In the genomic region with DNA sequence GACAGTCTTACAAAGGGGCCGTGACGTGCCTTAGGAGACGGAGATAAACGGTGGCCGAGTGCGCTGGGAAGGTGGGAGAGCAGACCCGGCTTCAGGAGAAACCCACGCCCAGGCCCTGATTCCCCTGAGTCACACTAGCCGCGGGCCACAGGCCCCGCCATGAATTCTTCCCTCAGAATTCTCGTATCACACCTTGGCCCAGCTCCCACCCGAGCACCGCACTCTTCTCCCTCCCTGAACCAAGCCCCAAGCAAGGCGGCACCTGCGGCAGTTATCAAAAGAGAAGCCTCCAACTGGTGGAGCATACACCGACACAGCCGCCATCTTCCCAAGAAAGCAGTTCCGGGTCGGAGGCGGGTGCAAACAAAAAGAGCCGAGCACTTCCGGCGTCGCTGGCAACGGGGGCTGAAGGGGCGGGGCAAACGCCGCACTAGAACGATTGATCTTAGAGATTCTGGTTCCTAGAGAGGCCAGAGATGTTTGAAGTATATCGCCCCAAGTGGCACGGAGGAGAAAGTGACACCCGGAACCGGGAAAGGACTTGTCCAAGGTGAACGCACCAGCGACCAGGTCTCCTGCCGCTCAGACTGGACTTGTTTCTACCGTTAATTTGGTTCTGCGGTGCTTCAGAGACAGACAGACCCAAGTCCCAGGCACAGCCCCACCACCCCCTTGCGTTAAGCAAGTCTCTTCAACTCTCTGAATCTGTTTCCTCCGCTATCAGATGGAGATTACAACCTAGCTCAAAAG, we compare ENCODE assay signal across 8 cellular contexts. TPM values are rescaled to one million over a fixed set of nuclear protein-coding genes. Genes with fewer than 3 reads are reported as not detected.
DNase-seq lines count a peak whose midpoint lies in the region; ATAC-seq and TF ChIP-seq lines count a peak whose summit lies in the region.

A gene (minus strand): TSS at position 341 of the 750 bp plus-strand sequence. CDS start 17 bp downstream, at position 324.

- TF ChIP-seq CTCF in BE2C (IDR thresholded peaks at IDR 0.05; ENCODE audit: low read depth, low read length) (peak; percentile 86), coronary artery (IDR thresholded peaks at IDR 0.05) (peak; percentile 69)

- intact Hi-C loops in left colon (cut with DNase I, micrococcal nuclease): no loop called here

- no peaks in the 10 kb centered on the region; the same call in 1 of the 2 replicates for H3K9me3 ChIP-seq in BE2C

- H3K4me1 ChIP-seq in BE2C: no peaks in the 10 kb centered on the region

- H3K27ac ChIP-seq in coronary artery: peak within 1 kb of the TSS; percentile 35 to 40

- peak within 1 kb of the TSS; percentile 96 for H3K4me3 ChIP-seq in BE2C (ENCODE audit: low read depth, low read length)
- peak within 1 kb of the TSS; percentile 87 for H3K4me3 ChIP-seq in coronary artery

- DNase-seq in BE2C (peak; percentile 96), GM19238 (ENCODE audit: insufficient read length, low spot score) (peak; percentile 86), NCI-H524 treated with DMSO at 0.1 percent for 48 hours (lab: John Stamatoyannopoulos, UW) (peak; percentile 84), coronary artery (ENCODE audit: low spot score) (peak; percentile 97), left colon (peak; percentile 94 to 98)
- DNase-seq in activated CD4-positive, alpha-beta T cell treated with anti-CD3 and anti-CD28 coated beads for 48 hours: peak; percentile 99
- DNase-seq in stimulated activated CD4-positive, alpha-beta T cell treated with anti-CD3 and anti-CD28 coated beads, Interleukin-2, amount 100 ng/mL, for 24 hours: peak; percentile 99

- peak; percentile 71 for ATAC-seq in HG03457 (IDR thresholded peaks at IDR 0.05; ENCODE audit: unreplicated experiment)
- ATAC-seq in left colon: peak; percentile 96

- H3K27me3 ChIP-seq in BE2C: no peaks in the 10 kb centered on the region

- H3K36me3 ChIP-seq in BE2C: peaks cover 37% of the 10 kb centered on the region

RNA-seq across cellular contexts. Expression of the gene that starts here (rescaled TPM):
- 371 TPM for polyA plus RNA-seq in BE2C (2012; ENCODE audit: insufficient read depth, insufficient read length, low read depth)
- total RNA-seq in left colon: 100 to 1,000 TPM in 1 of 2 donors, 10 to 100 TPM in 1; 88.0 to 102 TPM

Comparison
In these comparisons a context has a peak if more than half of its experiments do, and no peak if none do; other contexts are left out.
1. Peak in every context shown above with its lines: DNase-seq, ATAC-seq, H3K4me3 ChIP-seq and H3K27ac ChIP-seq.